8 cellular contexts compared by ENCODE assay signal in genomic region chr9:96219615-96220257, GRCh38.
A peak's percentile ranks its signal among the peaks of the same experiment; 100 is the strongest.
DNase-seq lines count a peak whose midpoint lies in the region; ATAC-seq, FAIRE-seq and TF ChIP-seq lines count a peak whose summit lies in the region.

No MANE protein-coding gene starts in this region.

- POLR2A ChIA-PET in CD4-positive, alpha-beta T cell (lab: Charles Lee), result no interaction called here

- peak overlapping the region; percentile 53 for H3K4me2 ChIP-seq in astrocyte (ENCODE audit: low read length)

- peak overlapping the region; percentile 42 for H3K4me3 Mint-ChIP-seq in CD4-positive, alpha-beta T cell
- H3K4me3 Mint-ChIP-seq in astrocyte (ENCODE audit: unreplicated experiment) (no peak overlapping the region), immature natural killer cell (peak overlapping the region in 4 of 5 donors; percentile 19 to 69 (median 60))

- H3K4me1 ChIP-seq in astrocyte (ENCODE audit: insufficient read depth, low read length), result peaks cover 5% of the 10 kb centered on the region

- peaks cover 77% of the 10 kb centered on the region for H3K27me3 Mint-ChIP-seq in CD4-positive, alpha-beta T cell
- H3K27me3 Mint-ChIP-seq in astrocyte (ENCODE audit: low read depth, unreplicated experiment) (peaks cover 20% of the 10 kb centered on the region), immature natural killer cell (ENCODE audit: low read depth in 3 of 3) (peaks cover 13 to 25% (median 24%) of the 10 kb centered on the region in 3 donors)

- H3K27ac ChIP-seq in CD4-positive, alpha-beta T cell (ENCODE audit: low read depth, low read length), result no peak overlapping the region
- no peak overlapping the region for H3K27ac ChIP-seq in astrocyte (ENCODE audit: low read depth, low read length)

- H3K9me3 Mint-ChIP-seq in CD4-positive, alpha-beta T cell, result peaks cover 3% of the 10 kb centered on the region
- H3K9me3 Mint-ChIP-seq in astrocyte (ENCODE audit: unreplicated experiment) (peaks cover 7% of the 10 kb centered on the region), immature natural killer cell (peaks cover 0 to 11% (median 6%) of the 10 kb centered on the region in 6 donors)

- H3K27ac Mint-ChIP-seq in CD4-positive, alpha-beta T cell, result no peak overlapping the region
- H3K27ac Mint-ChIP-seq in astrocyte (ENCODE audit: unreplicated experiment) (no peak overlapping the region), immature natural killer cell (peak overlapping the region in 1 of 6 donors; percentile 17)

- no peak for FAIRE-seq in astrocyte (lab: Jason Lieb, UNC)

- peak overlapping the region; percentile 20 for H2AFZ ChIP-seq in astrocyte (ENCODE audit: low read depth, low read length)

- no peaks in the 10 kb centered on the region for H3K36me3 ChIP-seq in astrocyte (ENCODE audit: insufficient read depth, low read length)

- ATAC-seq in CD4-positive, alpha-beta T cell (ENCODE audit: poor library complexity), result peak; percentile 49
- no peak for ATAC-seq in GM21423 (IDR thresholded peaks at IDR 0.05; ENCODE audit: unreplicated experiment)

- peaks cover 35% of the 10 kb centered on the region for H3K27me3 ChIP-seq in CD4-positive, alpha-beta T cell (ENCODE audit: control insufficient read depth, insufficient read depth, low read length)
- H3K27me3 ChIP-seq in astrocyte (ENCODE audit: insufficient read depth, low read length), result peaks cover 30% of the 10 kb centered on the region

- H3K4me3 ChIP-seq in astrocyte (ENCODE audit: insufficient read depth, low read depth, low read length), result no peak overlapping the region

- peak; percentile 70 for TF ChIP-seq CTCF in CD4-positive, alpha-beta T cell (IDR thresholded peaks at IDR 0.05)
- TF ChIP-seq CTCF in astrocyte (IDR thresholded peaks at IDR 0.05; ENCODE audit: insufficient read depth, low read depth, low read length), result peak; percentile 24

- no peak overlapping the region for H3K9ac ChIP-seq in astrocyte (ENCODE audit: low read length)

- DNase-seq in CD4-positive, alpha-beta T cell, result peak in 7 of 10 experiments; percentile 11 to 55 (median 24)
- DNase-seq in NCI-H226 (peak; percentile 33), astrocyte (ENCODE audit: low read depth) (no peak), immature natural killer cell (peak; percentile 46 to 57 (median 49)), NCI-H2107 (lab: John Stamatoyannopoulos, UW) (no peak), NCI-H526 treated with DMSO at 0.1 percent for 48 hours (lab: John Stamatoyannopoulos, UW) (no peak)
- DNase-seq in stimulated activated CD4-positive, alpha-beta T cell treated with anti-CD3 and anti-CD28 coated beads, TNF-alpha, amount 100 ng/mL, for 4 hours (ENCODE audit: low read depth in 3 of 3), result peak in 2 of 3 experiments; percentile 10 to 17

- H3K36me3 Mint-ChIP-seq in CD4-positive, alpha-beta T cell (ENCODE audit: low read depth), result no peaks in the 10 kb centered on the region
- H3K36me3 Mint-ChIP-seq in astrocyte (ENCODE audit: low read depth, unreplicated experiment), result peaks cover 3% of the 10 kb centered on the region
- H3K36me3 Mint-ChIP-seq in immature natural killer cell, result peaks cover 0 to 5% (median 0%) of the 10 kb centered on the region in 3 donors

- peaks cover 9% of the 10 kb centered on the region for H3K4me1 Mint-ChIP-seq in CD4-positive, alpha-beta T cell (ENCODE audit: low read depth)
- H3K4me1 Mint-ChIP-seq in astrocyte (ENCODE audit: low read depth, unreplicated experiment), result peaks cover 6% of the 10 kb centered on the region
- H3K4me1 Mint-ChIP-seq in immature natural killer cell, result peaks cover 21 to 22% of the 10 kb centered on the region in 2 donors

- no peaks in the 10 kb centered on the region for H4K20me1 ChIP-seq in astrocyte (ENCODE audit: insufficient read depth, low read length)

- no peaks in the 10 kb centered on the region for H3K79me2 ChIP-seq in astrocyte (ENCODE audit: insufficient read depth, low read length)

- intact Hi-C loops in CD4-positive, alpha-beta T cell (cut with DNase I, micrococcal nuclease), result loop anchor here (2.0 to 10.0 kb wide), 8 partner anchors 417 to 1539 kb away; no protein-coding TSS in a partner anchor

- H3K9me3 ChIP-seq in CD4-positive, alpha-beta T cell (ENCODE audit: control insufficient read depth, low read length), result peaks cover 7% of the 10 kb centered on the region
- H3K9me3 ChIP-seq in astrocyte (ENCODE audit: insufficient read depth, low read depth, low read length), result peaks cover 6% of the 10 kb centered on the region

- CTCF ChIA-PET in CD4-positive, alpha-beta T cell (lab: Charles Lee), result no interaction called here

Comparison
In these comparisons a context has a peak if more than half of its experiments do, and no peak if none do; other contexts are left out.
1. DNase-seq: peak in CD4-positive, alpha-beta T cell (7 of 10), NCI-H226 (single experiment), immature natural killer cell (3 of 3) and stimulated activated CD4-positive, alpha-beta T cell treated with anti-CD3 and anti-CD28 coated beads, TNF-alpha, amount 100 ng/mL, for 4 hours (2 of 3); none in astrocyte (single experiment), NCI-H2107 (single experiment) and NCI-H526 treated with DMSO at 0.1 percent for 48 hours (single experiment).